25 cellular contexts compared by ENCODE assay signal in genomic region chr2:181364492-181365175, GRCh38.
DNase-seq lines count a peak whose midpoint lies in the region; ATAC-seq, FAIRE-seq and TF ChIP-seq lines count a peak whose summit lies in the region.
"Had no signal": no experiment of that assay in that cellular context is flagged by ENCODE, and none has a peak within 500 bp of the region (broad histone marks: within the 10 kb centered on the region; RNA-seq: fewer than 3 reads in every experiment).

No MANE protein-coding gene starts in this region.

- no peak overlapping the region for H3K4me3 ChIP-seq in AG04449 (ENCODE audit: low read depth, low read length)
- H3K4me3 ChIP-seq in HL-60 (replicated peaks; ENCODE audit: insufficient read depth, low read length), result no peak overlapping the region
- no peak overlapping the region for H3K4me3 ChIP-seq in astrocyte (ENCODE audit: insufficient read depth, low read depth, low read length)
- no peak overlapping the region for H3K4me3 ChIP-seq in mesenchymal stem cell (ENCODE audit: insufficient read depth in 1 of 2, low read depth in 1 of 2, low read length in 2 of 2)
- no peak overlapping the region for H3K4me3 ChIP-seq in GM23338
- H3K4me3 ChIP-seq: A549, body of pancreas, esophagus squamous epithelium, heart right ventricle, mucosa of descending colon, neural progenitor cell, stomach had no signal

- no peaks in the 10 kb centered on the region for H3K9me2 ChIP-seq in GM23338 (ENCODE audit: insufficient read depth)

- H3K79me1 ChIP-seq in mesenchymal stem cell (replicated peaks; ENCODE audit: low read length, poor library complexity, severe bottlenecking), result no peaks in the 10 kb centered on the region

- no peak overlapping the region for H2BK12ac ChIP-seq in mesenchymal stem cell (ENCODE audit: low read length in 2 of 2)

- H2BK5ac ChIP-seq in mesenchymal stem cell (ENCODE audit: low read depth, low read length, poor library complexity, severe bottlenecking), result no peak overlapping the region

- H2AFZ ChIP-seq in astrocyte (ENCODE audit: low read depth, low read length), result no peak overlapping the region
- H2AFZ ChIP-seq in mesenchymal stem cell (ENCODE audit: low read depth, low read length), result no peak overlapping the region
- no peak overlapping the region for H2AFZ ChIP-seq in GM23338
- H2AFZ ChIP-seq: neural progenitor cell had no signal

- CTCF ChIA-PET in AG04449 (lab: Yijun Ruan, JAX), result interaction anchor here (1.3 kb wide), 1 partner anchor 10 kb away, joined by 3 read pairs; no protein-coding TSS in a partner anchor

- H3K27ac Mint-ChIP-seq in astrocyte (ENCODE audit: unreplicated experiment) (no peak overlapping the region), mesothelial cell of epicardium (no peak overlapping the region), GM23338 (no peak overlapping the region)
- H3K27ac Mint-ChIP-seq: activated naive CD8-positive, alpha-beta T cell treated with anti-CD3 and anti-CD28 coated beads for 36 hours; CD4-positive, alpha-beta memory T cell; effector memory CD8-positive, alpha-beta T cell; H9; neural progenitor cell; T-cell had no signal

- no peaks in the 10 kb centered on the region for H3K36me3 Mint-ChIP-seq in astrocyte (ENCODE audit: low read depth, unreplicated experiment)
- H3K36me3 Mint-ChIP-seq in mesothelial cell of epicardium, result no peaks in the 10 kb centered on the region
- no peaks in the 10 kb centered on the region for H3K36me3 Mint-ChIP-seq in GM23338 (ENCODE audit: low read depth)
- H3K36me3 Mint-ChIP-seq: neural progenitor cell had no signal

- ATAC-seq in HG03460 (IDR thresholded peaks at IDR 0.05; ENCODE audit: unreplicated experiment) (no peak), HG03457 (IDR thresholded peaks at IDR 0.05; ENCODE audit: unreplicated experiment) (no peak), GM23338 (no peak)
- ATAC-seq: A549; body of pancreas; effector memory CD8-positive, alpha-beta T cell; heart right ventricle; left ventricle myocardium superior; mucosa of descending colon; T-cell had no signal

- no peaks in the 10 kb centered on the region for H3K36me3 ChIP-seq in astrocyte (ENCODE audit: insufficient read depth, low read length)
- no peaks in the 10 kb centered on the region for H3K36me3 ChIP-seq in mesenchymal stem cell (ENCODE audit: control insufficient read depth in 1 of 2, insufficient read depth in 2 of 2, low read depth in 1 of 2, low read length in 2 of 2)
- H3K36me3 ChIP-seq in GM23338 (ENCODE audit: insufficient read depth), result no peaks in the 10 kb centered on the region
- H3K36me3 ChIP-seq: esophagus squamous epithelium, heart right ventricle, neural progenitor cell, stomach had no signal

- no peaks in the 10 kb centered on the region for H3F3A ChIP-seq in GM23338 (replicated peaks; ENCODE audit: low read depth)

- H3K4me1 ChIP-seq in astrocyte (ENCODE audit: insufficient read depth, low read length) (no peaks in the 10 kb centered on the region), mesenchymal stem cell (ENCODE audit: control insufficient read depth, insufficient read depth, low read depth, low read length) (no peaks in the 10 kb centered on the region), GM23338 (ENCODE audit: insufficient read depth) (no peaks in the 10 kb centered on the region)
- H3K4me1 ChIP-seq: A549, body of pancreas, esophagus squamous epithelium, neural progenitor cell, stomach had no signal

- H2BK15ac ChIP-seq in mesenchymal stem cell (ENCODE audit: low read depth, poor library complexity, severe bottlenecking), result no peak overlapping the region

- no peak overlapping the region for H3K9ac ChIP-seq in astrocyte (ENCODE audit: low read length)
- no peak overlapping the region for H3K9ac ChIP-seq in mesenchymal stem cell (ENCODE audit: low read length)
- H3K9ac ChIP-seq: neural progenitor cell had no signal

- FAIRE-seq in astrocyte (lab: Jason Lieb, UNC), result peak; percentile 39
- FAIRE-seq: A549 had no signal

- no peak overlapping the region for H4K91ac ChIP-seq in mesenchymal stem cell (ENCODE audit: low read length)

- no peak overlapping the region for H3K18ac ChIP-seq in mesenchymal stem cell (ENCODE audit: low read depth in 1 of 2, low read length in 2 of 2)

- no peak overlapping the region for H3K14ac ChIP-seq in mesenchymal stem cell (ENCODE audit: low read length in 2 of 2)

- no peak overlapping the region for H3K4ac ChIP-seq in mesenchymal stem cell (ENCODE audit: low read depth in 1 of 2, low read length in 2 of 2)

- TF ChIP-seq CTCF in AG04449 (IDR thresholded peaks at IDR 0.05; ENCODE audit: insufficient read depth, low read length, missing control alignments) (no peak), HL-60 (IDR thresholded peaks at IDR 0.05; ENCODE audit: insufficient read depth, low read length) (no peak), astrocyte (IDR thresholded peaks at IDR 0.05; ENCODE audit: insufficient read depth, low read depth, low read length) (no peak), mesothelial cell of epicardium (IDR thresholded peaks at IDR 0.05; ENCODE audit: unreplicated experiment) (no peak), GM23338 (conservative IDR thresholded peaks at IDR 0.05; ENCODE audit: low read depth in 2 of 2) (no peak)

- no peak overlapping the region for H2BK120ac ChIP-seq in mesenchymal stem cell (ENCODE audit: low read depth, low read length)

- H3K27ac ChIP-seq in HL-60 (replicated peaks), result peak overlapping the region; percentile 76
- no peak overlapping the region for H3K27ac ChIP-seq in astrocyte (ENCODE audit: low read depth, low read length)
- H3K27ac ChIP-seq in mesenchymal stem cell (ENCODE audit: low read length, poor library complexity, severe bottlenecking), result no peak overlapping the region
- no peak overlapping the region for H3K27ac ChIP-seq in GM23338 (ENCODE audit: low read depth)
- H3K27ac ChIP-seq: A549, body of pancreas, esophagus squamous epithelium, heart right ventricle, neural progenitor cell, stomach had no signal

- H3K79me2 ChIP-seq in astrocyte (ENCODE audit: insufficient read depth, low read length) (no peaks in the 10 kb centered on the region), GM23338 (replicated peaks; ENCODE audit: insufficient read depth) (no peaks in the 10 kb centered on the region)

- H3K27me3 Mint-ChIP-seq in astrocyte (ENCODE audit: low read depth, unreplicated experiment), result no peaks in the 10 kb centered on the region
- no peaks in the 10 kb centered on the region for H3K27me3 Mint-ChIP-seq in mesothelial cell of epicardium (ENCODE audit: low read depth)
- H3K27me3 Mint-ChIP-seq in GM23338 (ENCODE audit: insufficient read depth, low read depth, poor library complexity), result no peaks in the 10 kb centered on the region
- H3K27me3 Mint-ChIP-seq: activated naive CD8-positive, alpha-beta T cell treated with anti-CD3 and anti-CD28 coated beads for 36 hours; CD4-positive, alpha-beta memory T cell; effector memory CD8-positive, alpha-beta T cell; T-cell had no signal

- H4K20me1 ChIP-seq in astrocyte (ENCODE audit: insufficient read depth, low read length) (no peaks in the 10 kb centered on the region), GM23338 (replicated peaks; ENCODE audit: insufficient read depth) (no peaks in the 10 kb centered on the region)

- POLR2A ChIA-PET in AG04449 (lab: Yijun Ruan, JAX), result no interaction called here

- H2AK5ac ChIP-seq in mesenchymal stem cell (ENCODE audit: low read length, severe bottlenecking), result no peak overlapping the region

- 93% methylated on average over 5 of the region's 8 CpGs for WGBS in mesenchymal stem cell

- H3K4me3 Mint-ChIP-seq in astrocyte (ENCODE audit: unreplicated experiment), result no peak overlapping the region
- no peak overlapping the region for H3K4me3 Mint-ChIP-seq in mesothelial cell of epicardium
- H3K4me3 Mint-ChIP-seq in GM23338, result no peak overlapping the region
- H3K4me3 Mint-ChIP-seq: activated naive CD8-positive, alpha-beta T cell treated with anti-CD3 and anti-CD28 coated beads for 36 hours; CD4-positive, alpha-beta memory T cell; effector memory CD8-positive, alpha-beta T cell; H9; neural progenitor cell; T-cell had no signal

- H3K4me2 ChIP-seq in astrocyte (ENCODE audit: low read length), result no peak overlapping the region
- H3K4me2 ChIP-seq in mesenchymal stem cell (ENCODE audit: low read length, poor library complexity, severe bottlenecking), result no peak overlapping the region
- no peak overlapping the region for H3K4me2 ChIP-seq in GM23338
- H3K4me2 ChIP-seq: A549, neural progenitor cell had no signal

- DNase-seq in AG04449 (ENCODE audit: low read depth, low spot score), result peak; percentile 33
- peak; percentile 80 to 91 for DNase-seq in HL-60 (ENCODE audit: low read depth in 1 of 2, low spot score in 1 of 2)
- DNase-seq in astrocyte (ENCODE audit: low read depth), result no peak
- peak; percentile 24 for DNase-seq in mesenchymal stem cell
- no peak for DNase-seq in mesothelial cell of epicardium (ENCODE audit: low spot score in 2 of 2, unreplicated experiment in 2 of 2)
- DNase-seq in GM23338 (ENCODE audit: low spot score), result no peak
- DNase-seq: activated CD4-positive, alpha-beta T cell treated with anti-CD3 and anti-CD28 coated beads for 4 hours; activated naive CD8-positive, alpha-beta T cell treated with anti-CD3 and anti-CD28 coated beads for 36 hours; body of pancreas; CD4-positive, alpha-beta memory T cell; DMS53; effector memory CD8-positive, alpha-beta T cell; esophagus squamous epithelium; H9; heart right ventricle; left ventricle myocardium superior; mucosa of descending colon; NCI-H1417; NCI-H524; stomach; T-cell had no signal

- H3K27me3 ChIP-seq in HL-60 (ENCODE audit: insufficient read depth, poor library complexity, severe bottlenecking) (no peaks in the 10 kb centered on the region), astrocyte (ENCODE audit: insufficient read depth, low read length) (no peaks in the 10 kb centered on the region), mesenchymal stem cell (ENCODE audit: control insufficient read depth in 1 of 2, insufficient read depth in 1 of 2, low read length in 2 of 2) (no peaks in the 10 kb centered on the region), GM23338 (ENCODE audit: insufficient read depth) (no peaks in the 10 kb centered on the region)
- H3K27me3 ChIP-seq: body of pancreas, esophagus squamous epithelium, heart right ventricle, neural progenitor cell, stomach had no signal

- H3K4me1 Mint-ChIP-seq in astrocyte (ENCODE audit: low read depth, unreplicated experiment) (peaks cover 2% of the 10 kb centered on the region), mesothelial cell of epicardium (no peaks in the 10 kb centered on the region), GM23338 (no peaks in the 10 kb centered on the region)
- H3K4me1 Mint-ChIP-seq: H9, neural progenitor cell had no signal

- no peaks in the 10 kb centered on the region for H3K9me3 ChIP-seq in astrocyte (ENCODE audit: insufficient read depth, low read depth, low read length)
- H3K9me3 ChIP-seq in mesenchymal stem cell (ENCODE audit: control insufficient read depth, low read length), result no peaks in the 10 kb centered on the region
- H3K9me3 ChIP-seq: A549, body of pancreas, esophagus squamous epithelium, heart right ventricle, mucosa of descending colon, stomach had no signal

- H4K8ac ChIP-seq in mesenchymal stem cell (ENCODE audit: low read length), result no peak overlapping the region

- H3K23ac ChIP-seq in mesenchymal stem cell (ENCODE audit: low read length in 2 of 2), result no peak overlapping the region

- H3K9me3 Mint-ChIP-seq in astrocyte (ENCODE audit: unreplicated experiment), result peaks cover 1% of the 10 kb centered on the region
- H3K9me3 Mint-ChIP-seq in mesothelial cell of epicardium, result no peaks in the 10 kb centered on the region
- H3K9me3 Mint-ChIP-seq in GM23338, result no peaks in the 10 kb centered on the region
- H3K9me3 Mint-ChIP-seq: CD4-positive, alpha-beta memory T cell; effector memory CD8-positive, alpha-beta T cell; H9; neural progenitor cell; T-cell had no signal

Comparison
In these comparisons a context has a peak if more than half of its experiments do, and no peak if none do; other contexts are left out.
1. DNase-seq: peak in AG04449 (single experiment), HL-60 (2 of 2) and mesenchymal stem cell (single experiment); none in astrocyte (single experiment), mesothelial cell of epicardium (0 of 2) and GM23338 (single experiment).